ENCODE assay signal across 8 cellular contexts in the genomic region with DNA sequence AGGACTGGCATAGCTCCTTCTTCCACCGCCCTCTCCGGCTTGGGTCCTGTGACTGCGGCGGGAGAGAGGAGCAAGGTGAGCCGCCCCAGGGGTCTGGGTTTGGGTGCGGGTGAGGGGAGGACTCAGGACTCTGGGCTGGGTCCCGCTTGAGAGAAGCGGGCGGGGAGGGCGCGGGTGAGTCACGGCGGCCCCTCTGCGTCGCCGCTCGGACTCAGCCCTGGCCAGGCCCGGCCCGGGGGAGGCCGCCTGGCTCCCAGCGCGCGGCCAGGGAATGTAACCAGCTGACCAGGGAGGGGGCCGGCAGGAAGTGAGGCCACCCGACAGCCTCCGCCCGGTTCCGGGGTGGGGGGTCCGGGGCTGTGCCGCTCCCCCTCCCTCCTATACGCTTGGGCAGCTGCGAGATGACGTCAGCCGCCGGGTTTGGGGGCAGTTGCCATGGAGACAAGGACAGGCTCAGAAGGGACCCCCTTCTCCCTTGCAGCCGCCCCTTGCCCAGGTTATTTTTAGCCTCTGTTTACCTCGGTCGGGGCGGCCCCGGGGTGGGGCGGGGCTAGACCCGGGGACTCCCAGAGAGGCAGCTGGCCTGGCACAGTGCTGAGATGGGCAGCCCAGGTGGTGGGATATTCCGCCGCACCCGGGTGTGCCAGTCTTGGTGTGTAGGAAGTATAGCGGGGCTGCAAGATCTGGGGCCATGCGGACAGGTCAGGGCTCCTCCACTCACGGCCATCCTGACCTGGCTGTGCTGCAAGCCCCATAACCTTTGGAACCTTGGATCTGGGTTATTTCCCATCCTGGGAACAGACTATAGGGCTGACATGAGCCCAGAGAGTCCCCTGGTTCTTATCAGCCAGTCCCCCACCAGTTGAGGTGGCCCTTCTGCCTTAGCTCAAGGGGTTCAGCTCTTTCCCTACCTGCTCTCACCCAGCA. TPM values are rescaled to one million over a fixed set of nuclear protein-coding genes. Genes with fewer than 3 reads are reported as not detected.
A peak's percentile ranks its signal among the peaks of the same experiment; 100 is the strongest.
DNase-seq lines count a peak whose midpoint lies in the region; ATAC-seq, FAIRE-seq and TF ChIP-seq lines count a peak whose summit lies in the region.

No MANE protein-coding gene starts in this region.

- peaks cover 5% of the 10 kb centered on the region for H3K36me3 Mint-ChIP-seq in astrocyte (ENCODE audit: low read depth, unreplicated experiment)

- FAIRE-seq in astrocyte (lab: Jason Lieb, UNC) = no peak

- no peaks in the 10 kb centered on the region for H3K36me3 ChIP-seq in Karpas-422 (ENCODE audit: insufficient read depth, low read length)
- no peaks in the 10 kb centered on the region for H3K36me3 ChIP-seq in astrocyte (ENCODE audit: insufficient read depth, low read length)

- ATAC-seq in HG02840 (IDR thresholded peaks at IDR 0.05; ENCODE audit: low FRiP score, unreplicated experiment) (no peak), HG03097 (IDR thresholded peaks at IDR 0.05; ENCODE audit: low FRiP score, unreplicated experiment) (no peak)

- in situ Hi-C loops in ACHN (cut with HindIII; ENCODE audit: low pct_ligation_motif_present, low pct_unique_long_range_greater_than_20kb, low sequenced_read_pairs) = no loop called here

- H3K4me3 Mint-ChIP-seq in astrocyte (ENCODE audit: unreplicated experiment) = peak overlapping the region; percentile 94

- peaks cover 31% of the 10 kb centered on the region for H3K4me1 ChIP-seq in Karpas-422 (ENCODE audit: low read length)
- H3K4me1 ChIP-seq in astrocyte (ENCODE audit: insufficient read depth, low read length) = peaks cover 40% of the 10 kb centered on the region

- H3K4me2 ChIP-seq in Karpas-422 (ENCODE audit: low read depth, low read length, poor library complexity, severe bottlenecking) = peak overlapping the region; percentile 72
- H3K4me2 ChIP-seq in astrocyte (ENCODE audit: low read length) = peak overlapping the region; percentile 98

- H2AFZ ChIP-seq in Karpas-422 (ENCODE audit: low read length) (no peak overlapping the region), astrocyte (ENCODE audit: low read depth, low read length) (peak overlapping the region; percentile 74)

- peak; percentile 78 for DNase-seq in ACHN
- DNase-seq in GM12864 (ENCODE audit: low read depth) = no peak
- DNase-seq in Karpas-422 = no peak
- DNase-seq in astrocyte (ENCODE audit: low read depth) = peak; percentile 65
- peak; percentile 95 for DNase-seq in hepatic stellate cell (ENCODE audit: low spot score)
- DNase-seq in posterior vena cava (ENCODE audit: low spot score) = peak; percentile 95

- H3K9ac ChIP-seq in Karpas-422 (ENCODE audit: low read length) (no peak overlapping the region), astrocyte (ENCODE audit: low read length) (peak overlapping the region; percentile 89)

- H3K27ac ChIP-seq in Karpas-422 (ENCODE audit: low read length) (no peak overlapping the region), astrocyte (ENCODE audit: low read depth, low read length) (peak overlapping the region; percentile 84)

- peaks cover 2% of the 10 kb centered on the region for H3K27me3 Mint-ChIP-seq in astrocyte (ENCODE audit: low read depth, unreplicated experiment)

- H3K79me2 ChIP-seq in Karpas-422 (ENCODE audit: low read length) (no peaks in the 10 kb centered on the region), astrocyte (ENCODE audit: insufficient read depth, low read length) (peaks cover 62% of the 10 kb centered on the region)

- no peaks in the 10 kb centered on the region for H3K9me3 ChIP-seq in Karpas-422 (ENCODE audit: low read length)
- no peaks in the 10 kb centered on the region for H3K9me3 ChIP-seq in astrocyte (ENCODE audit: insufficient read depth, low read depth, low read length)

- no peaks in the 10 kb centered on the region for H3K9me2 ChIP-seq in Karpas-422 (replicated peaks; ENCODE audit: insufficient read depth, low read length)

- TF ChIP-seq CTCF in GM12864 (IDR thresholded peaks at IDR 0.05; ENCODE audit: low read depth, low read length, missing control alignments) = no peak
- TF ChIP-seq CTCF in astrocyte (IDR thresholded peaks at IDR 0.05; ENCODE audit: insufficient read depth, low read depth, low read length) = no peak

- peaks cover 7% of the 10 kb centered on the region; the same call in 1 of the 2 replicates for H4K20me1 ChIP-seq in Karpas-422 (ENCODE audit: insufficient read depth, low read depth, low read length)
- H4K20me1 ChIP-seq in astrocyte (ENCODE audit: insufficient read depth, low read length) = peaks cover 45% of the 10 kb centered on the region

- intact Hi-C loops in posterior vena cava (cut with DNase I) = no loop called here

- H3K4me3 ChIP-seq in GM12864 (ENCODE audit: low read depth, low read length) = peak overlapping the region; percentile 71
- no peak overlapping the region; the same call in 1 of the 2 replicates for H3K4me3 ChIP-seq in Karpas-422 (ENCODE audit: low read length)
- H3K4me3 ChIP-seq in astrocyte (ENCODE audit: insufficient read depth, low read depth, low read length) = peak overlapping the region; percentile 71

- peak overlapping the region; percentile 94 for H3K27ac Mint-ChIP-seq in astrocyte (ENCODE audit: unreplicated experiment)

- H3K4me1 Mint-ChIP-seq in astrocyte (ENCODE audit: low read depth, unreplicated experiment) = peaks cover 36% of the 10 kb centered on the region

- no peaks in the 10 kb centered on the region for H3K27me3 ChIP-seq in Karpas-422 (ENCODE audit: low read length)
- H3K27me3 ChIP-seq in astrocyte (ENCODE audit: insufficient read depth, low read length) = no peaks in the 10 kb centered on the region

- no peaks in the 10 kb centered on the region for H3K9me3 Mint-ChIP-seq in astrocyte (ENCODE audit: unreplicated experiment)

RNA-seq across cellular contexts. Expression of gene RIPOR1, which starts 1.6 kb away (rescaled TPM):
- 1.3 and 2.9 TPM in 2 replicates for total RNA-seq in Karpas-422 (2014; rRNA removed; shearing (Covaris generic); ENCODE audit: low replicate concordance)
- 94.5 and 116 TPM in 2 replicates for total RNA-seq in astrocyte
- 100 to 1,000 TPM in 1 of 2 donors, 10 to 100 TPM in 1; 92.5 to 123 TPM for total RNA-seq in posterior vena cava

RNA-seq across cellular contexts. Expression of gene CTCF, which starts 32.0 kb away (rescaled TPM):
- total RNA-seq in Karpas-422 (2014; rRNA removed; shearing (Covaris generic); ENCODE audit: low replicate concordance) = 29.5 and 36.0 TPM in 2 replicates
- total RNA-seq in astrocyte = 25.5 and 26.8 TPM in 2 replicates
- total RNA-seq in posterior vena cava = 10 to 100 TPM; 27.6 to 27.8 TPM

RNA-seq across cellular contexts. Expression of gene AGRP, which starts 46.9 kb away (rescaled TPM):
- not detected in 2 replicates for total RNA-seq in Karpas-422 (2014; rRNA removed; shearing (Covaris generic); ENCODE audit: low replicate concordance)
- total RNA-seq in astrocyte (not detected in 2 replicates), posterior vena cava (not detected)

RNA-seq across cellular contexts. Expression of gene ATP6V0D1, which starts 49.3 kb away (rescaled TPM):
- total RNA-seq in Karpas-422 (2014; rRNA removed; shearing (Covaris generic); ENCODE audit: low replicate concordance) = 63.8 and 83.4 TPM in 2 replicates
- total RNA-seq in astrocyte (114 TPM in 2 replicates), posterior vena cava (10 to 100 TPM; 56.7 to 73.4 TPM)

Comparison
In these comparisons a context has a peak if more than half of its experiments do, and no peak if none do; other contexts are left out.
1. DNase-seq: peak in ACHN (single experiment), astrocyte (single experiment), hepatic stellate cell (single experiment) and posterior vena cava (single experiment); none in GM12864 (single experiment) and Karpas-422 (single experiment).
2. RNA of gene RIPOR1, which starts 1.6 kb away (total RNA-seq): 92.5 to 123 TPM in posterior vena cava and 94.5 to 116 TPM in astrocyte; 1.3 to 2.9 TPM in Karpas-422; every median in the first group is over 10 times any median in the second.